ENCODE assay signal across 4 cellular contexts in genomic region chr7:98848918-98849317, GRCh38.
TF ChIP-seq lines count a peak whose summit lies in the region.

No MANE protein-coding gene starts in this region.

TF ChIP-seq in SK-N-SH treated with all-trans-retinoic acid at 6 μM for 48 hours, 23 proteins besides CTCF, POLR2A, EP300 and RAD21:
- TF ChIP-seq PPARA (CRISPR knock-in tag; IDR thresholded peaks at IDR 0.05; ENCODE audit: borderline replicate concordance) (no peak), TCF4 (CRISPR knock-in tag; IDR thresholded peaks at IDR 0.05; ENCODE audit: borderline replicate concordance) (no peak), ZNF565 (CRISPR knock-in tag; conservative IDR thresholded peaks at IDR 0.05; ENCODE audit: low read depth) (peak; percentile 77), OSR1 (CRISPR knock-in tag; IDR thresholded peaks at IDR 0.05) (no peak)

TF ChIP-seq in SK-N-SH, 30 proteins besides CTCF, POLR2A, EP300 and RAD21:
- TF ChIP-seq IRF3 (IDR thresholded peaks at IDR 0.05; ENCODE audit: low read depth, low read length), result no peak
- no peak for TF ChIP-seq JUND (IDR thresholded peaks at IDR 0.05)
- no peak for TF ChIP-seq NFIC (IDR thresholded peaks at IDR 0.05; ENCODE audit: borderline replicate concordance)
- TF ChIP-seq PBX3 (IDR thresholded peaks at IDR 0.05), result no peak
- TF ChIP-seq EZH2phosphoT487 (IDR thresholded peaks at IDR 0.05; ENCODE audit: borderline replicate concordance, low read depth), result no peak
- no peak for TF ChIP-seq SMC3 (IDR thresholded peaks at IDR 0.05; ENCODE audit: low read depth, low read length)
- TF ChIP-seq RXRA (IDR thresholded peaks at IDR 0.05; ENCODE audit: borderline replicate concordance, low read depth), result no peak
- no peak for TF ChIP-seq TCF12 (IDR thresholded peaks at IDR 0.05)
- TF ChIP-seq USF2 (IDR thresholded peaks at IDR 0.05; ENCODE audit: borderline replicate concordance, low read depth, low read length), result no peak
- TF ChIP-seq ZBTB33 (IDR thresholded peaks at IDR 0.05; ENCODE audit: borderline replicate concordance, low read depth), result no peak
- TF ChIP-seq YY1 (IDR thresholded peaks at IDR 0.05; ENCODE audit: low read depth), result no peak
- no peak for TF ChIP-seq ELF1 (IDR thresholded peaks at IDR 0.05)

TF ChIP-seq in IMR-90, 13 proteins besides CTCF, POLR2A, EP300 and RAD21:
- TF ChIP-seq USF2 (IDR thresholded peaks at IDR 0.05; ENCODE audit: low read depth, low read length) (no peak), MXI1 (IDR thresholded peaks at IDR 0.05; ENCODE audit: borderline replicate concordance, low read depth, low read length) (no peak), FOS (IDR thresholded peaks at IDR 0.05; ENCODE audit: low read depth, low read length) (no peak), ELK1 (IDR thresholded peaks at IDR 0.05; ENCODE audit: borderline replicate concordance, low read depth, low read length) (no peak), RFX5 (IDR thresholded peaks at IDR 0.05; ENCODE audit: low read depth, low read length) (no peak), CEBPB (IDR thresholded peaks at IDR 0.05; ENCODE audit: low read depth, low read length) (no peak), RCOR1 (IDR thresholded peaks at IDR 0.05; ENCODE audit: insufficient replicate concordance, low read length) (no peak), SMC3 (IDR thresholded peaks at IDR 0.05; ENCODE audit: low read depth, low read length) (no peak), BHLHE40 (IDR thresholded peaks at IDR 0.05; ENCODE audit: low read depth, low read length) (no peak), CHD1 (IDR thresholded peaks at IDR 0.05; ENCODE audit: low read depth, low read length) (no peak), MAFK (IDR thresholded peaks at IDR 0.05; ENCODE audit: low read depth, low read length) (no peak), MAZ (IDR thresholded peaks at IDR 0.05; ENCODE audit: borderline replicate concordance, low read depth, low read length) (no peak), NFE2L2 (IDR thresholded peaks at IDR 0.05; ENCODE audit: low read depth, low read length) (no peak)

TF ChIP-seq in K562, 482 proteins besides CTCF, POLR2A, EP300 and RAD21:
- peak in 2 of 3 experiments; percentile 43 to 84 for TF ChIP-seq YY1 (IDR thresholded peaks at IDR 0.05; ENCODE audit: borderline replicate concordance in 1 of 3, control insufficient read depth in 1 of 3, extremely low read depth in 1 of 3, insufficient read depth in 3 of 3, insufficient read length in 1 of 3, insufficient replicate concordance in 2 of 3, low read depth in 1 of 3, low read length in 2 of 3)
- TF ChIP-seq CHAMP1 (IDR thresholded peaks at IDR 0.05), result no peak
